ENCODE assay signal across 8 cellular contexts in genomic region chr1:145845144-145845513, GRCh38.
A peak's percentile ranks its signal among the peaks of the same experiment; 100 is the strongest.
DNase-seq lines count a peak whose midpoint lies in the region; ATAC-seq lines count a peak whose summit lies in the region.

No MANE protein-coding gene starts in this region.

- DNase-seq in AML-193 (lab: John Stamatoyannopoulos, UW) = peak; percentile 47 to 52
- DNase-seq in SIG-M5 treated with dmso at 0.1 percent for 504 hours (lab: John Stamatoyannopoulos, UW; ENCODE audit: unreplicated experiment) = peak; percentile 97
- peak; percentile 26 for DNase-seq in globus pallidus (ENCODE audit: low spot score)
- DNase-seq in retina = no peak
- no peak for DNase-seq in head of caudate nucleus

- intact Hi-C loops in head of caudate nucleus (cut with DNase I) = no loop called here

- peak overlapping the region; percentile 44 to 61 (median 47) for H3K4me3 ChIP-seq in skin epidermis

- peak overlapping the region in 11 of 21 experiments; percentile 52 to 90 (median 81) for H3K27ac ChIP-seq in skin epidermis

- ATAC-seq in GM18907 (IDR thresholded peaks at IDR 0.05; ENCODE audit: unreplicated experiment) (peak; percentile 82), HG03097 (IDR thresholded peaks at IDR 0.05; ENCODE audit: low FRiP score, unreplicated experiment) (peak; percentile 71)

Comparison
In these comparisons a context has a peak if more than half of its experiments do, and no peak if none do; other contexts are left out.
1. DNase-seq: peak in AML-193 (2 of 2), SIG-M5 treated with dmso at 0.1 percent for 504 hours (single experiment) and globus pallidus (single experiment); none in retina (single experiment) and head of caudate nucleus (0 of 42).